14 cellular contexts compared by ENCODE assay signal in the genomic region with DNA sequence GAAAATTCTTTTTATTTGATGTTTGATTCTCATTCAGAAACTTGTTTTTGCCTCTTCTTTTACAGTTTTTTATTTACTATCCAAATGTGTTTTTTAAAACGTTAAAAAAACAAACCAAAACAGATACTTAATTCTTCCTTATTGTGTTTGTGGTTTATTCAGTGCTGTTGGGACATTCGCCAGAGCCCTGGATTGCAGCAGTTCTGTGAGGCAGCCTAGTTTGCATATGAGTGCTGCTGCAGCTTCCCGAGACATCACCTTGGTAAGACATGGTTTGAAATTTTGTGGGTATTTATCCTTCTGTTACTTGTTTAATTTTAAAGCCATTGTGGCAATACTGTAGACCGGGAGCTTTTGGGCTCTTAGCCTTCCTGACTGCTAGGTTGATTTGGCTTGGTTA.
DNase-seq lines count a peak whose midpoint lies in the region; ATAC-seq and TF ChIP-seq lines count a peak whose summit lies in the region.
"Had no signal": no experiment of that assay in that cellular context is flagged by ENCODE, and none has a peak within 500 bp of the region (broad histone marks: within the 10 kb centered on the region; RNA-seq: fewer than 3 reads in every experiment).

No MANE protein-coding gene starts in this region.

- CTCF ChIA-PET in CD8-positive, alpha-beta memory T cell (lab: Charles Lee) = no interaction called here

- H3F3A ChIP-seq in GM23338 (replicated peaks; ENCODE audit: low read depth) = peaks cover 8% of the 10 kb centered on the region; the same call in 1 of the 2 replicates

- no peaks in the 10 kb centered on the region for H3K9me2 ChIP-seq in GM23338 (ENCODE audit: insufficient read depth)

- H3K4me3 ChIP-seq in AG10803 (ENCODE audit: low read length) (no peak overlapping the region), GM23338 (no peak overlapping the region)
- no peak overlapping the region for H3K4me3 ChIP-seq in CD8-positive, alpha-beta memory T cell (ENCODE audit: low read length)
- H3K4me3 ChIP-seq: ascending aorta had no signal

- peaks cover 69% of the 10 kb centered on the region for H3K79me2 ChIP-seq in GM23338 (replicated peaks; ENCODE audit: insufficient read depth)

- peak; percentile 67 for ATAC-seq in GM23338
- ATAC-seq in memory B cell (ENCODE audit: low read depth) = no peak
- no peak for ATAC-seq in natural killer cell treated with Interleukin-12 subunit alpha and Interleukin-12 subunit beta and Interleukin-15 and Interleukin-18, amount 100 ng/mL, for 72 hours
- ATAC-seq in HG02678 (IDR thresholded peaks at IDR 0.05; ENCODE audit: unreplicated experiment) = no peak
- ATAC-seq: left colon, SK-N-SH treated with all-trans-retinoic acid at 6 μM for 48 hours had no signal

- no peaks in the 10 kb centered on the region for H3K9me3 ChIP-seq in CD8-positive, alpha-beta memory T cell (ENCODE audit: low read length)
- H3K9me3 ChIP-seq: ascending aorta had no signal

- H3K27me3 ChIP-seq in GM23338 (ENCODE audit: insufficient read depth) = no peaks in the 10 kb centered on the region
- H3K27me3 ChIP-seq in CD8-positive, alpha-beta memory T cell (ENCODE audit: insufficient read depth, low read length, poor library complexity, severe bottlenecking) = no peaks in the 10 kb centered on the region
- H3K27me3 ChIP-seq: ascending aorta had no signal

- POLR2A ChIA-PET in CD8-positive, alpha-beta memory T cell (lab: Charles Lee) = no interaction called here

- no peak overlapping the region for H2AFZ ChIP-seq in GM23338

- H3K36me3 Mint-ChIP-seq in GM23338 (ENCODE audit: low read depth) (peaks cover 42% of the 10 kb centered on the region), memory B cell (peaks cover 10% of the 10 kb centered on the region)
- H3K36me3 Mint-ChIP-seq in natural killer cell treated with Interleukin-12 subunit alpha and Interleukin-12 subunit beta and Interleukin-15 and Interleukin-18, amount 100 ng/mL, for 72 hours = no peaks in the 10 kb centered on the region
- H3K36me3 Mint-ChIP-seq in CD8-positive, alpha-beta memory T cell = peaks cover 0 to 20% (median 11%) of the 10 kb centered on the region in 3 donors

- TF ChIP-seq CTCF in AG10803 (conservative IDR thresholded peaks at IDR 0.05; ENCODE audit: low read length) (no peak), GM23338 (conservative IDR thresholded peaks at IDR 0.05; ENCODE audit: low read depth in 2 of 2) (no peak)

- peaks cover 31% of the 10 kb centered on the region for H3K4me1 ChIP-seq in GM23338 (ENCODE audit: insufficient read depth)
- H3K4me1 ChIP-seq in CD8-positive, alpha-beta memory T cell (ENCODE audit: insufficient read depth, low read length) = peaks cover 16% of the 10 kb centered on the region
- H3K4me1 ChIP-seq: ascending aorta had no signal

- peak overlapping the region; percentile 28 for H3K27ac ChIP-seq in GM23338 (ENCODE audit: low read depth)
- no peak overlapping the region for H3K27ac ChIP-seq in CD8-positive, alpha-beta memory T cell (ENCODE audit: low read depth, low read length)
- H3K27ac ChIP-seq: ascending aorta had no signal

- H3K4me1 Mint-ChIP-seq in GM23338 (peaks cover 43% of the 10 kb centered on the region), memory B cell (peaks cover 13% of the 10 kb centered on the region)
- H3K4me1 Mint-ChIP-seq in natural killer cell treated with Interleukin-12 subunit alpha and Interleukin-12 subunit beta and Interleukin-15 and Interleukin-18, amount 100 ng/mL, for 72 hours (ENCODE audit: low read depth in 2 of 2) = peaks cover 7 to 10% of the 10 kb centered on the region in 2 donors
- H3K4me1 Mint-ChIP-seq in CD8-positive, alpha-beta memory T cell = peaks cover 8 to 9% (median 9%) of the 10 kb centered on the region in 3 donors

- peaks cover 11% of the 10 kb centered on the region for H4K20me1 ChIP-seq in GM23338 (replicated peaks; ENCODE audit: insufficient read depth)

- peaks cover 6% of the 10 kb centered on the region; the same call in 1 of the 2 replicates for H3K36me3 ChIP-seq in GM23338 (ENCODE audit: insufficient read depth)
- H3K36me3 ChIP-seq in CD8-positive, alpha-beta memory T cell (ENCODE audit: insufficient read depth, low read length) = no peaks in the 10 kb centered on the region

- peak overlapping the region; percentile 82 for H3K27ac Mint-ChIP-seq in GM23338
- peak overlapping the region; percentile 4 for H3K27ac Mint-ChIP-seq in memory B cell
- H3K27ac Mint-ChIP-seq in natural killer cell treated with Interleukin-12 subunit alpha and Interleukin-12 subunit beta and Interleukin-15 and Interleukin-18, amount 100 ng/mL, for 72 hours = no peak overlapping the region
- H3K27ac Mint-ChIP-seq in CD8-positive, alpha-beta memory T cell = peak overlapping the region in 3 of 8 donors; percentile 18 to 54 (median 34)

- H3K4me2 ChIP-seq in GM23338 = peak overlapping the region; percentile 14

- DNase-seq in AG10803 (ENCODE audit: low read depth) (peak; percentile 26), GM23338 (ENCODE audit: low spot score) (peak; percentile 44), astrocyte of the hippocampus (ENCODE audit: low read depth, low spot score) (peak; percentile 73), memory B cell (ENCODE audit: low spot score in 2 of 2) (no peak), KG1 (lab: John Stamatoyannopoulos, UW) (no peak)
- no peak for DNase-seq in natural killer cell treated with Interleukin-12 subunit alpha and Interleukin-12 subunit beta and Interleukin-15 and Interleukin-18, amount 100 ng/mL, for 72 hours (ENCODE audit: low spot score)
- DNase-seq in CD8-positive, alpha-beta memory T cell = no peak
- DNase-seq: Calu3; left colon; NCI-H510A; stimulated activated naive CD4-positive, alpha-beta T cell had no signal

- H3K9me3 Mint-ChIP-seq in GM23338 (no peaks in the 10 kb centered on the region), memory B cell (no peaks in the 10 kb centered on the region)
- no peaks in the 10 kb centered on the region for H3K9me3 Mint-ChIP-seq in natural killer cell treated with Interleukin-12 subunit alpha and Interleukin-12 subunit beta and Interleukin-15 and Interleukin-18, amount 100 ng/mL, for 72 hours
- H3K9me3 Mint-ChIP-seq in CD8-positive, alpha-beta memory T cell = no peaks in the 10 kb centered on the region

- H3K27me3 Mint-ChIP-seq in GM23338 (ENCODE audit: insufficient read depth, low read depth, poor library complexity) (peaks cover 5% of the 10 kb centered on the region), memory B cell (no peaks in the 10 kb centered on the region)
- no peaks in the 10 kb centered on the region for H3K27me3 Mint-ChIP-seq in natural killer cell treated with Interleukin-12 subunit alpha and Interleukin-12 subunit beta and Interleukin-15 and Interleukin-18, amount 100 ng/mL, for 72 hours
- no peaks in the 10 kb centered on the region for H3K27me3 Mint-ChIP-seq in CD8-positive, alpha-beta memory T cell

- H3K4me3 Mint-ChIP-seq in GM23338 (no peak overlapping the region; the same call in 2 of the 3 replicates), memory B cell (no peak overlapping the region)
- no peak overlapping the region for H3K4me3 Mint-ChIP-seq in natural killer cell treated with Interleukin-12 subunit alpha and Interleukin-12 subunit beta and Interleukin-15 and Interleukin-18, amount 100 ng/mL, for 72 hours
- no peak overlapping the region for H3K4me3 Mint-ChIP-seq in CD8-positive, alpha-beta memory T cell

TF ChIP-seq in GM23338, 12 proteins besides CTCF, POLR2A, EP300 and RAD21 (continues in another document):
- TF ChIP-seq STAT1 (IDR thresholded peaks at IDR 0.05; ENCODE audit: unreplicated experiment) (no peak), ZNF114 (CRISPR knock-in tag; IDR thresholded peaks at IDR 0.05) (no peak), POLR2AphosphoS5 (IDR thresholded peaks at IDR 0.05; ENCODE audit: low read depth) (no peak), EZH2phosphoT487 (IDR thresholded peaks at IDR 0.05; ENCODE audit: unreplicated experiment) (no peak), JUNB (IDR thresholded peaks at IDR 0.05; ENCODE audit: unreplicated experiment) (no peak), NANOG (IDR thresholded peaks at IDR 0.05; ENCODE audit: borderline replicate concordance) (no peak), ZNF331 (CRISPR knock-in tag; IDR thresholded peaks at IDR 0.05; ENCODE audit: low read depth) (no peak), CREB1 (CRISPR knock-in tag; IDR thresholded peaks at IDR 0.05; ENCODE audit: low read depth) (no peak)
- TF ChIP-seq, protein P1, sequence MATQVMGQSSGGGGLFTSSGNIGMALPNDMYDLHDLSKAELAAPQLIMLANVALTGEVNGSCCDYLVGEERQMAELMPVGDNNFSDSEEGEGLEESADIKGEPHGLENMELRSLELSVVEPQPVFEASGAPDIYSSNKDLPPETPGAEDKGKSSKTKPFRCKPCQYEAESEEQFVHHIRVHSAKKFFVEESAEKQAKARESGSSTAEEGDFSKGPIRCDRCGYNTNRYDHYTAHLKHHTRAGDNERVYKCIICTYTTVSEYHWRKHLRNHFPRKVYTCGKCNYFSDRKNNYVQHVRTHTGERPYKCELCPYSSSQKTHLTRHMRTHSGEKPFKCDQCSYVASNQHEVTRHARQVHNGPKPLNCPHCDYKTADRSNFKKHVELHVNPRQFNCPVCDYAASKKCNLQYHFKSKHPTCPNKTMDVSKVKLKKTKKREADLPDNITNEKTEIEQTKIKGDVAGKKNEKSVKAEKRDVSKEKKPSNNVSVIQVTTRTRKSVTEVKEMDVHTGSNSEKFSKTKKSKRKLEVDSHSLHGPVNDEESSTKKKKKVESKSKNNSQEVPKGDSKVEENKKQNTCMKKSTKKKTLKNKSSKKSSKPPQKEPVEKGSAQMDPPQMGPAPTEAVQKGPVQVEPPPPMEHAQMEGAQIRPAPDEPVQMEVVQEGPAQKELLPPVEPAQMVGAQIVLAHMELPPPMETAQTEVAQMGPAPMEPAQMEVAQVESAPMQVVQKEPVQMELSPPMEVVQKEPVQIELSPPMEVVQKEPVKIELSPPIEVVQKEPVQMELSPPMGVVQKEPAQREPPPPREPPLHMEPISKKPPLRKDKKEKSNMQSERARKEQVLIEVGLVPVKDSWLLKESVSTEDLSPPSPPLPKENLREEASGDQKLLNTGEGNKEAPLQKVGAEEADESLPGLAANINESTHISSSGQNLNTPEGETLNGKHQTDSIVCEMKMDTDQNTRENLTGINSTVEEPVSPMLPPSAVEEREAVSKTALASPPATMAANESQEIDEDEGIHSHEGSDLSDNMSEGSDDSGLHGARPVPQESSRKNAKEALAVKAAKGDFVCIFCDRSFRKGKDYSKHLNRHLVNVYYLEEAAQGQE (IDR thresholded peaks at IDR 0.05; ENCODE audit: unreplicated experiment) = no peak
- TF ChIP-seq, protein P2, sequence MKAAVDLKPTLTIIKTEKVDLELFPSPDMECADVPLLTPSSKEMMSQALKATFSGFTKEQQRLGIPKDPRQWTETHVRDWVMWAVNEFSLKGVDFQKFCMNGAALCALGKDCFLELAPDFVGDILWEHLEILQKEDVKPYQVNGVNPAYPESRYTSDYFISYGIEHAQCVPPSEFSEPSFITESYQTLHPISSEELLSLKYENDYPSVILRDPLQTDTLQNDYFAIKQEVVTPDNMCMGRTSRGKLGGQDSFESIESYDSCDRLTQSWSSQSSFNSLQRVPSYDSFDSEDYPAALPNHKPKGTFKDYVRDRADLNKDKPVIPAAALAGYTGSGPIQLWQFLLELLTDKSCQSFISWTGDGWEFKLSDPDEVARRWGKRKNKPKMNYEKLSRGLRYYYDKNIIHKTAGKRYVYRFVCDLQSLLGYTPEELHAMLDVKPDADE (IDR thresholded peaks at IDR 0.05) = no peak

Comparison
In these comparisons a context has a peak if more than half of its experiments do, and no peak if none do; other contexts are left out.
1. DNase-seq: peak in AG10803 (single experiment), GM23338 (single experiment) and astrocyte of the hippocampus (single experiment); none in memory B cell (0 of 2), natural killer cell treated with Interleukin-12 subunit alpha and Interleukin-12 subunit beta and Interleukin-15 and Interleukin-18, amount 100 ng/mL, for 72 hours (single experiment), KG1 (single experiment) and CD8-positive, alpha-beta memory T cell (0 of 5).
2. H3K27ac Mint-ChIP-seq: peak in GM23338 (single experiment) and memory B cell (single experiment); none in natural killer cell treated with Interleukin-12 subunit alpha and Interleukin-12 subunit beta and Interleukin-15 and Interleukin-18, amount 100 ng/mL, for 72 hours (0 of 2).